11 cellular contexts compared by ENCODE assay signal in genomic region chrX:51955200-51955599, GRCh38.
DNase-seq lines count a peak whose midpoint lies in the region; ATAC-seq and TF ChIP-seq lines count a peak whose summit lies in the region.
"Had no signal": no experiment of that assay in that cellular context is flagged by ENCODE, and none has a peak within 500 bp of the region (broad histone marks: within the 10 kb centered on the region; RNA-seq: fewer than 3 reads in every experiment).

No MANE protein-coding gene starts in this region.

- no peak overlapping the region for H2AFZ ChIP-seq in GM23338

- H3K9me2 ChIP-seq in GM23338 (ENCODE audit: insufficient read depth): no peaks in the 10 kb centered on the region

- intact Hi-C loops in tibial artery (cut with DNase I; ENCODE audit: low total_unique reads): no loop called here

- H3K4me3 ChIP-seq in epithelial cell of esophagus (ENCODE audit: low read length) (no peak overlapping the region), tibial artery (no peak overlapping the region), GM23338 (no peak overlapping the region)

- H3K36me3 ChIP-seq in tibial artery (no peaks in the 10 kb centered on the region), GM23338 (ENCODE audit: insufficient read depth) (no peaks in the 10 kb centered on the region)

- H3K4me1 ChIP-seq in tibial artery (no peaks in the 10 kb centered on the region), GM23338 (ENCODE audit: insufficient read depth) (no peaks in the 10 kb centered on the region)

- no peaks in the 10 kb centered on the region for H3K4me1 Mint-ChIP-seq in GM23338
- H3K4me1 Mint-ChIP-seq: nephron progenitor cell had no signal

- H3K27me3 Mint-ChIP-seq in GM23338 (ENCODE audit: insufficient read depth, low read depth, poor library complexity): no peaks in the 10 kb centered on the region

- H3K27ac Mint-ChIP-seq in GM23338: no peak overlapping the region
- H3K27ac Mint-ChIP-seq: nephron progenitor cell had no signal

- no peaks in the 10 kb centered on the region for H3K36me3 Mint-ChIP-seq in GM23338 (ENCODE audit: low read depth)

- no peaks in the 10 kb centered on the region for H4K20me1 ChIP-seq in GM23338 (replicated peaks; ENCODE audit: insufficient read depth)

- DNase-seq in epithelial cell of esophagus (ENCODE audit: low read depth): peak; percentile 65
- DNase-seq in tibial artery: no peak
- DNase-seq in HT-29 (ENCODE audit: low spot score): no peak
- no peak for DNase-seq in GM23338 (ENCODE audit: low spot score)
- DNase-seq: activated CD4-positive, alpha-beta T cell treated with anti-CD3 and anti-CD28 coated beads, Interleukin-2, amount 50 U/mL, for 1 hour; cerebellar nuclear complex; hippocampal formation; nephron progenitor cell had no signal

- H3F3A ChIP-seq in GM23338 (replicated peaks; ENCODE audit: low read depth): no peaks in the 10 kb centered on the region

- no peaks in the 10 kb centered on the region; the same call in 2 of the 3 replicates for H3K9me3 Mint-ChIP-seq in GM23338

- H3K4me2 ChIP-seq in GM23338: no peak overlapping the region

- peaks cover 0 to 15% (median 7%) of the 10 kb centered on the region in 3 donors for H3K9me3 ChIP-seq in tibial artery

- TF ChIP-seq CTCF in epithelial cell of esophagus (IDR thresholded peaks at IDR 0.05; ENCODE audit: insufficient read depth, low read depth, low read length, missing control alignments) (no peak), tibial artery (IDR thresholded peaks at IDR 0.05) (no peak), GM23338 (conservative IDR thresholded peaks at IDR 0.05; ENCODE audit: low read depth in 2 of 2) (no peak)

- no peaks in the 10 kb centered on the region for H3K79me2 ChIP-seq in GM23338 (replicated peaks; ENCODE audit: insufficient read depth)

- ATAC-seq in GM19025 (IDR thresholded peaks at IDR 0.05; ENCODE audit: low read depth, unreplicated experiment) (peak; percentile 88), GM21723 (IDR thresholded peaks at IDR 0.05; ENCODE audit: unreplicated experiment) (peak; percentile 99), HG03439 (IDR thresholded peaks at IDR 0.05; ENCODE audit: unreplicated experiment) (peak; percentile 100), GM23338 (no peak)

- H3K27ac ChIP-seq in tibial artery (no peak overlapping the region), GM23338 (ENCODE audit: low read depth) (no peak overlapping the region)

- H3K27me3 ChIP-seq in tibial artery (no peaks in the 10 kb centered on the region), GM23338 (ENCODE audit: insufficient read depth) (no peaks in the 10 kb centered on the region)

- H3K4me3 Mint-ChIP-seq in GM23338: no peak overlapping the region
- H3K4me3 Mint-ChIP-seq: nephron progenitor cell had no signal

TF ChIP-seq in GM23338, 12 proteins besides CTCF, POLR2A, EP300 and RAD21:
- TF ChIP-seq REST (IDR thresholded peaks at IDR 0.05; ENCODE audit: unreplicated experiment) (no peak), ZNF114 (CRISPR knock-in tag; IDR thresholded peaks at IDR 0.05) (no peak), NANOG (IDR thresholded peaks at IDR 0.05; ENCODE audit: borderline replicate concordance) (no peak), JUNB (IDR thresholded peaks at IDR 0.05; ENCODE audit: unreplicated experiment) (no peak), STAT1 (IDR thresholded peaks at IDR 0.05; ENCODE audit: unreplicated experiment) (no peak), CREB1 (CRISPR knock-in tag; IDR thresholded peaks at IDR 0.05; ENCODE audit: low read depth) (no peak), POLR2AphosphoS5 (IDR thresholded peaks at IDR 0.05; ENCODE audit: low read depth) (no peak), EZH2 (IDR thresholded peaks at IDR 0.05; ENCODE audit: low read depth, unreplicated experiment) (no peak)
